Comparison of ENCODE assay signal across 8 cellular contexts in the genomic region with DNA sequence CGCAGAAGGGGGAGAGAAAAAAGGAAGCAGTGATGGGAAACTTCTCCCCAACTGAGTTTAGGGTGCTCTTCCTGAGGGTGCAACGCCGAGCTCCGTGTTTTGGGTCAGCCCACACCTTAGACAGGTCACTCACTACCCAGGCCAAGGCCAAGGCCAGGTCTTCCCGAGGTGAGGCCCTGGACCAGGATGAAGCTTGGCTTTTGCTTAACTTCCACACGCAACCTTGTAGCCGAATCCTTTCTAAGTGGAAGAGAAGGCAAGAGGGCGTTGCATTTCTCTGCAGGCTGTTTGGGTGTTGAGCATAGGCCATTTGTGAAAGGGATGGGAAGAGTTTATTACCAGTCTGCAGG. TPM values are rescaled to one million over a fixed set of nuclear protein-coding genes. Genes with fewer than 3 reads are reported as not detected.
DNase-seq lines count a peak whose midpoint lies in the region; ATAC-seq and TF ChIP-seq lines count a peak whose summit lies in the region.

No MANE protein-coding gene starts in this region.

- peaks cover 53% of the 10 kb centered on the region for H3K27me3 Mint-ChIP-seq in activated CD4-positive, alpha-beta T cell treated with anti-CD3 and anti-CD28 coated beads for 36 hours

- WGBS in thymus: 56% methylated on average over 8 of the region's 8 CpGs

- H3K27ac Mint-ChIP-seq in activated CD4-positive, alpha-beta T cell treated with anti-CD3 and anti-CD28 coated beads for 36 hours: no peak overlapping the region

- H3K4me3 ChIP-seq in dorsolateral prefrontal cortex (peak overlapping the region in 58 of 59 donors; percentile 49 to 82 (median 71)), mucosa of rectum (ENCODE audit: low read length in 2 of 2) (peak overlapping the region; percentile 77 to 78), thymus (ENCODE audit: low read length) (peak overlapping the region; percentile 93)

- peaks cover 15% of the 10 kb centered on the region for H3K4me1 Mint-ChIP-seq in activated CD4-positive, alpha-beta T cell treated with anti-CD3 and anti-CD28 coated beads for 36 hours

- H3K27ac ChIP-seq in dorsolateral prefrontal cortex (peak overlapping the region in 28 of 59 donors; percentile 0 to 79 (median 49)), mucosa of rectum (ENCODE audit: low read depth in 2 of 2, low read length in 2 of 2) (peak overlapping the region; percentile 62 to 71), thymus (ENCODE audit: low read depth) (no peak overlapping the region)

- POLR2A ChIA-PET in activated CD4-positive, alpha-beta T cell treated with anti-CD3 and anti-CD28 coated beads for 36 hours (lab: Charles Lee): no interaction called here

- ATAC-seq in activated CD4-positive, alpha-beta T cell treated with anti-CD3 and anti-CD28 coated beads for 36 hours: no peak
- ATAC-seq in HG02623 (IDR thresholded peaks at IDR 0.05; ENCODE audit: unreplicated experiment) (no peak), GM21825 (IDR thresholded peaks at IDR 0.05; ENCODE audit: unreplicated experiment) (no peak)

- H3K36me3 ChIP-seq in mucosa of rectum (ENCODE audit: control insufficient read depth in 2 of 2, insufficient read depth in 2 of 2, low read length in 2 of 2) (no peaks in the 10 kb centered on the region), thymus (ENCODE audit: control insufficient read depth, insufficient read depth) (no peaks in the 10 kb centered on the region)

- CTCF ChIA-PET in activated CD4-positive, alpha-beta T cell treated with anti-CD3 and anti-CD28 coated beads for 36 hours (lab: Charles Lee): interaction anchor here (2.0 kb wide), 1 partner anchor 33 kb away, joined by 8 read pairs; no protein-coding TSS in a partner anchor

- no peak for DNase-seq in activated CD4-positive, alpha-beta T cell treated with anti-CD3 and anti-CD28 coated beads for 36 hours
- no peak for DNase-seq in activated CD4-positive, alpha-beta T cell treated with anti-CD3 and anti-CD28 coated beads for 1 hour
- DNase-seq in dorsolateral prefrontal cortex: no peak
- DNase-seq in COLO668 (lab: John Stamatoyannopoulos, UW; ENCODE audit: unreplicated experiment): no peak

- intact Hi-C loops in activated CD4-positive, alpha-beta T cell treated with anti-CD3 and anti-CD28 coated beads for 36 hours (cut with DNase I, micrococcal nuclease): loop anchor here in 1 of 2 experiments (5.0 kb wide), 2 partner anchors 117 to 1157 kb away; partner anchors contain the start of gene PITPNB
- intact Hi-C loops in dorsolateral prefrontal cortex (cut with DNase I): loop anchor here in 1 of 2 donors (5.0 kb wide), 1 partner anchor 78 kb away; no protein-coding TSS in a partner anchor

- H3K36me3 Mint-ChIP-seq in activated CD4-positive, alpha-beta T cell treated with anti-CD3 and anti-CD28 coated beads for 36 hours (ENCODE audit: low read depth): no peaks in the 10 kb centered on the region

- no peak for TF ChIP-seq CTCF in dorsolateral prefrontal cortex (IDR thresholded peaks at IDR 0.05 in 54 of 56, conservative IDR thresholded peaks at IDR 0.05 in 2 of 56; ENCODE audit: low read depth in 1 of 56, partially characterized antibody in 56 of 56)

- H3K9me3 ChIP-seq in mucosa of rectum (ENCODE audit: control insufficient read depth in 2 of 2, low read length in 2 of 2): no peaks in the 10 kb centered on the region
- no peaks in the 10 kb centered on the region for H3K9me3 ChIP-seq in thymus (ENCODE audit: control insufficient read depth)

- H3K27me3 ChIP-seq in dorsolateral prefrontal cortex: no peaks in the 10 kb centered on the region
- H3K27me3 ChIP-seq in mucosa of rectum (ENCODE audit: control insufficient read depth in 2 of 2, insufficient read depth in 2 of 2, low read length in 2 of 2): no peaks in the 10 kb centered on the region
- peaks cover 9% of the 10 kb centered on the region for H3K27me3 ChIP-seq in thymus (ENCODE audit: control insufficient read depth, insufficient read depth)

- peaks cover 25 to 27% of the 10 kb centered on the region in 2 donors for H3K4me1 ChIP-seq in mucosa of rectum (ENCODE audit: control insufficient read depth in 2 of 2, insufficient read depth in 2 of 2, low read length in 2 of 2)
- peaks cover 47% of the 10 kb centered on the region for H3K4me1 ChIP-seq in thymus (ENCODE audit: control insufficient read depth, insufficient read depth, low read length)

- peak overlapping the region; percentile 28 for H3K4me3 Mint-ChIP-seq in activated CD4-positive, alpha-beta T cell treated with anti-CD3 and anti-CD28 coated beads for 36 hours

- peak overlapping the region; percentile 68 to 78 for H3K9ac ChIP-seq in mucosa of rectum (ENCODE audit: low read depth in 1 of 2, low read length in 2 of 2)

- H3K9me3 Mint-ChIP-seq in activated CD4-positive, alpha-beta T cell treated with anti-CD3 and anti-CD28 coated beads for 36 hours (ENCODE audit: low read depth): no peaks in the 10 kb centered on the region

RNA-seq across cellular contexts. Expression of gene KREMEN1, which starts 1.4 kb away (rescaled TPM):
- total RNA-seq in activated CD4-positive, alpha-beta T cell treated with anti-CD3 and anti-CD28 coated beads for 36 hours: under 1 TPM; 0.11 to 0.30 TPM
- 10 to 100 TPM; 11.4 to 40.0 (median 19.2) TPM for total RNA-seq in dorsolateral prefrontal cortex
- 14.2 TPM for polyA plus RNA-seq in thymus

RNA-seq across cellular contexts. Expression of gene C22orf31, which starts 12.6 kb away (rescaled TPM):
- not detected for total RNA-seq in activated CD4-positive, alpha-beta T cell treated with anti-CD3 and anti-CD28 coated beads for 36 hours
- 1 to 10 TPM in 11 of 120 experiments, under 1 TPM in 38, not detected in 71; 0.32 to 2.0 (median 0.72) TPM for total RNA-seq in dorsolateral prefrontal cortex
- 0.80 TPM for polyA plus RNA-seq in thymus

Comparison
In these comparisons a context has a peak if more than half of its experiments do, and no peak if none do; other contexts are left out.
1. RNA of gene KREMEN1, which starts 1.4 kb away (total RNA-seq): 11.4 to 40.0 TPM in dorsolateral prefrontal cortex; 0.11 to 0.30 TPM in activated CD4-positive, alpha-beta T cell treated with anti-CD3 and anti-CD28 coated beads for 36 hours; every median in the first group is over 4 times any median in the second.
2. Peak in every context shown above with its lines, with median percentiles within 50 percentile points of each other: H3K4me3 ChIP-seq.